In genomic region chr17:73532441-73532901, GRCh38 we compare ENCODE assay signal across 16 cellular contexts.
DNase-seq lines count a peak whose midpoint lies in the region; ATAC-seq and TF ChIP-seq lines count a peak whose summit lies in the region.
"Had no signal": no experiment of that assay in that cellular context is flagged by ENCODE, and none has a peak within 500 bp of the region (broad histone marks: within the 10 kb centered on the region; RNA-seq: fewer than 3 reads in every experiment).

No MANE protein-coding gene starts in this region.

- H3K4me3 ChIP-seq in right atrium auricular region: no peak overlapping the region
- H3K4me3 ChIP-seq: gastrocnemius medialis, GM23248, SJSA1, uterus had no signal

- peak overlapping the region in 1 of 2 donors; percentile 17 for H3K27ac ChIP-seq in right atrium auricular region
- H3K27ac ChIP-seq: gastrocnemius medialis, GM23248, SJSA1, uterus had no signal

- no peak overlapping the region for H3K27ac Mint-ChIP-seq in natural killer cell
- H3K27ac Mint-ChIP-seq: stimulated activated naive B cell treated with anti-CD40 and anti-IgM and Interleukin-4, amounts not matched to agents 10 μg/mL and 1 μg/mL and 100 μg/mL, for 72 hours had no signal

- H3K27me3 Mint-ChIP-seq in natural killer cell (ENCODE audit: low read depth in 2 of 2): peaks cover 0 to 7% of the 10 kb centered on the region in 2 donors
- H3K27me3 Mint-ChIP-seq: stimulated activated naive B cell treated with anti-CD40 and anti-IgM and Interleukin-4, amounts not matched to agents 10 μg/mL and 1 μg/mL and 100 μg/mL, for 72 hours had no signal

- H3K4me3 Mint-ChIP-seq in natural killer cell: no peak overlapping the region
- H3K4me3 Mint-ChIP-seq: stimulated activated naive B cell treated with anti-CD40 and anti-IgM and Interleukin-4, amounts not matched to agents 10 μg/mL and 1 μg/mL and 100 μg/mL, for 72 hours had no signal

- H3K9me3 ChIP-seq in right atrium auricular region: no peaks in the 10 kb centered on the region
- H3K9me3 ChIP-seq: gastrocnemius medialis, SJSA1, uterus had no signal

- H3K36me3 ChIP-seq in right atrium auricular region: no peaks in the 10 kb centered on the region
- H3K36me3 ChIP-seq: gastrocnemius medialis, SJSA1, uterus had no signal

- DNase-seq in left cardiac atrium: no peak
- no peak for DNase-seq in right atrium auricular region (ENCODE audit: low spot score)
- DNase-seq in NCI-H2196 treated with DMSO at 0.1 percent for 48 hours (lab: John Stamatoyannopoulos, UW; ENCODE audit: unreplicated experiment): peak; percentile 90
- peak; percentile 61 for DNase-seq in cerebellum (ENCODE audit: low spot score)
- no peak for DNase-seq in natural killer cell
- no peak for DNase-seq in OCI-M2 (lab: John Stamatoyannopoulos, UW; ENCODE audit: unreplicated experiment)
- DNase-seq: activated naive CD4-positive, alpha-beta T cell treated with Interleukin-2 at 50 U/mL for 16 hours; gastrocnemius medialis; GM23248; NCI-H526 treated with DMSO at 0.1 percent for 48 hours; stimulated activated CD4-positive, alpha-beta T cell treated with anti-CD3 and anti-CD28 coated beads, Interleukin-4, amount 100 ng/mL, for 4 hours; stimulated activated naive B cell treated with anti-CD40 and anti-IgM and Interleukin-4, amounts not matched to agents 10 μg/mL and 1 μg/mL and 100 μg/mL, for 72 hours; uterus had no signal

- H3K27me3 ChIP-seq in right atrium auricular region: no peaks in the 10 kb centered on the region
- H3K27me3 ChIP-seq: gastrocnemius medialis, uterus had no signal

- ATAC-seq in left cardiac atrium (peak; percentile 5 to 62), natural killer cell (no peak), HG02938 (IDR thresholded peaks at IDR 0.05; ENCODE audit: unreplicated experiment) (no peak), HG03432 (IDR thresholded peaks at IDR 0.05; ENCODE audit: unreplicated experiment) (no peak)
- ATAC-seq: gastrocnemius medialis; stimulated activated naive B cell treated with anti-CD40 and anti-IgM and Interleukin-4, amounts not matched to agents 10 μg/mL and 1 μg/mL and 100 μg/mL, for 72 hours had no signal

- no peaks in the 10 kb centered on the region for H3K9me3 Mint-ChIP-seq in natural killer cell
- H3K9me3 Mint-ChIP-seq: stimulated activated naive B cell treated with anti-CD40 and anti-IgM and Interleukin-4, amounts not matched to agents 10 μg/mL and 1 μg/mL and 100 μg/mL, for 72 hours had no signal

- TF ChIP-seq CTCF in right atrium auricular region (IDR thresholded peaks at IDR 0.05): no peak
- TF ChIP-seq CTCF in natural killer cell (IDR thresholded peaks at IDR 0.05): no peak

- intact Hi-C loops in left cardiac atrium (cut with DNase I): loop anchor here in 1 of 2 donors (2.0 kb wide), 1 partner anchor 52 kb away; no protein-coding TSS in a partner anchor
- intact Hi-C loops in natural killer cell (cut with micrococcal nuclease): no loop called here

- H3K4me1 Mint-ChIP-seq in natural killer cell: no peaks in the 10 kb centered on the region

- no peaks in the 10 kb centered on the region for H3K36me3 Mint-ChIP-seq in natural killer cell

- peaks cover 0 to 16% of the 10 kb centered on the region in 2 donors for H3K4me1 ChIP-seq in right atrium auricular region
- H3K4me1 ChIP-seq: gastrocnemius medialis, SJSA1, uterus had no signal

Comparison
In these comparisons a context has a peak if more than half of its experiments do, and no peak if none do; other contexts are left out.
1. ATAC-seq: peak in left cardiac atrium (2 of 2); none in natural killer cell (0 of 3), HG02938 (single experiment) and HG03432 (single experiment).
2. DNase-seq: peak in NCI-H2196 treated with DMSO at 0.1 percent for 48 hours (single experiment) and cerebellum (single experiment); none in left cardiac atrium (single experiment), right atrium auricular region (single experiment), natural killer cell (single experiment) and OCI-M2 (single experiment).